9 cellular contexts compared by ENCODE assay signal in the genomic region with DNA sequence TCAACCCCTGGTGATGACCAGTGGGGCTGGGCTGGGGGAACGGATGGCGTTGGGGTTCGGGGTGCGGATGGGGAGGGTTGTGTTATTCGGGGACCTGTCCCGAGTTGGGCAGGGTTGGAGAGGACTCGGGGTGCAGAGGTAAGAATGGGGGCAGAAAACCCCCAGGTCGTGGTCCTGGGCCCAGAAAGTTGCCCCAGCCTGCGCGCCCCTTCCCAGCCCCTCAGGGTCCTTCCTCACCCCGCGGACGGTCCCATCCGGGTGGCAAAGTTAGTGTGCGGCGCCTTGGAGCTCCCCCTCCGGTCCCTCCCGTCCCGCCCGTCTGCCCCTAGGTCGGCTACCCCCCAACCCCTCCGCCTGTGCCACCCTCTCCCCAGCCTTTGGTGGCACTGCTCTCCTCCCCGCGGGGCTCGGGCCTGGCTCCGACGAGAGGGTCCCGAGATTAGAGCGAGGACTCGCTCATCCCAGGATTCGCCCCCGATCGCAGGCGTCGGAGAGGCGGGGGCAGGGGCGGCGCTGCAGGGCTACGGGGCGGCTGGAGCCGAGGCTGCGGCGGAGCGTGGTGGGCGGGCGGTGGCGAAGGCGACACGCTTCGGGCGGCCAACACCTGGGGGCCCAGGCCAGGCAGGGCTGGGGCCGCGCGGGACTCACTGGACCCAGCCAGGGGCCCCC. TPM values are rescaled to one million over a fixed set of nuclear protein-coding genes. Genes with fewer than 3 reads are reported as not detected.
DNase-seq lines count a peak whose midpoint lies in the region; ATAC-seq and TF ChIP-seq lines count a peak whose summit lies in the region.
"Had no signal": no experiment of that assay in that cellular context is flagged by ENCODE, and none has a peak within 500 bp of the region (broad histone marks: within the 10 kb centered on the region; RNA-seq: fewer than 3 reads in every experiment).

No MANE protein-coding gene starts in this region.

- no peaks in the 10 kb centered on the region for H3K4me1 ChIP-seq in iPS-15b (ENCODE audit: control insufficient read depth, insufficient read depth, low read length)

- H3K36me3 Mint-ChIP-seq in activated naive CD4-positive, alpha-beta T cell treated with anti-CD3 and anti-CD28 coated beads for 36 hours (ENCODE audit: low read depth): no peaks in the 10 kb centered on the region
- 0 out of 2 replicates have a peak, but pooled peaks cover 2% of the 10 kb centered on the region for H3K36me3 Mint-ChIP-seq in WTC11
- H3K36me3 Mint-ChIP-seq in type B pancreatic cell: peaks cover 4% of the 10 kb centered on the region

- peaks cover 7% of the 10 kb centered on the region for H3K4me1 Mint-ChIP-seq in activated naive CD4-positive, alpha-beta T cell treated with anti-CD3 and anti-CD28 coated beads for 36 hours (ENCODE audit: low read depth)
- H3K4me1 Mint-ChIP-seq in WTC11 (peaks cover 12% of the 10 kb centered on the region), type B pancreatic cell (ENCODE audit: unreplicated experiment) (peaks cover 17% of the 10 kb centered on the region)

- CTCF ChIA-PET in activated naive CD4-positive, alpha-beta T cell treated with anti-CD3 and anti-CD28 coated beads for 36 hours (lab: Charles Lee): interaction anchor here (0.6 to 1.1 kb wide), 3 partner anchors 187 to 199 kb away, joined by 3 to 4 read pairs (median 3); no protein-coding TSS in a partner anchor
- CTCF ChIA-PET in WTC11 (lab: Charles Lee): interaction anchor here (1.0 to 4.4 kb wide), 17 partner anchors 11 to 219 kb away, joined by 3 to 43 read pairs (median 7); no protein-coding TSS in a partner anchor

- H3K9me3 ChIP-seq in iPS-15b (ENCODE audit: control insufficient read depth, insufficient read depth, low read length): no peaks in the 10 kb centered on the region

- peak overlapping the region; percentile 58 for H3K4me3 ChIP-seq in iPS-15b (ENCODE audit: low read depth, low read length)

- no peak for DNase-seq in activated naive CD4-positive, alpha-beta T cell treated with anti-CD3 and anti-CD28 coated beads for 36 hours
- no peak for DNase-seq in activated naive CD4-positive, alpha-beta T cell treated with Interleukin-2 at 50 U/mL for 16 hours
- DNase-seq in WTC11 (ENCODE audit: low spot score) (peak; percentile 39), type B pancreatic cell (ENCODE audit: extremely low spot score, unreplicated experiment) (no peak), activated gamma-delta T cell treated with Interleukin-2 at 50 U/mL for 16 hours (no peak)
- DNase-seq: NCI-H1930 had no signal

- POLR2A ChIA-PET in WTC11 (lab: Charles Lee): interaction anchor here (0.6 to 1.2 kb wide), 2 partner anchors 89 to 100 kb away, joined by 3 read pairs; no protein-coding TSS in a partner anchor

- no peak overlapping the region for H3K9ac ChIP-seq in iPS-15b (ENCODE audit: low read depth, low read length)

- no peaks in the 10 kb centered on the region for H3K9me3 Mint-ChIP-seq in activated naive CD4-positive, alpha-beta T cell treated with anti-CD3 and anti-CD28 coated beads for 36 hours
- H3K9me3 Mint-ChIP-seq in WTC11 (no peaks in the 10 kb centered on the region), type B pancreatic cell (no peaks in the 10 kb centered on the region)

- H3K27me3 ChIP-seq in iPS-15b (ENCODE audit: control insufficient read depth, insufficient read depth, low read length): peaks cover 13% of the 10 kb centered on the region

- no peak overlapping the region for H3K27ac Mint-ChIP-seq in activated naive CD4-positive, alpha-beta T cell treated with anti-CD3 and anti-CD28 coated beads for 36 hours
- H3K27ac Mint-ChIP-seq in WTC11 (no peak overlapping the region), type B pancreatic cell (no peak overlapping the region)

- peak overlapping the region; percentile 38 for H3K4me3 Mint-ChIP-seq in activated naive CD4-positive, alpha-beta T cell treated with anti-CD3 and anti-CD28 coated beads for 36 hours
- H3K4me3 Mint-ChIP-seq in WTC11: peak overlapping the region; percentile 77
- H3K4me3 Mint-ChIP-seq in type B pancreatic cell: peak overlapping the region; percentile 84

- H3K27me3 Mint-ChIP-seq in activated naive CD4-positive, alpha-beta T cell treated with anti-CD3 and anti-CD28 coated beads for 36 hours (ENCODE audit: low read depth): peaks cover 21% of the 10 kb centered on the region
- H3K27me3 Mint-ChIP-seq in WTC11 (ENCODE audit: low read depth) (peaks cover 29% of the 10 kb centered on the region), type B pancreatic cell (peaks cover 48% of the 10 kb centered on the region)

- TF ChIP-seq CTCF in WTC11 (IDR thresholded peaks at IDR 0.05) (no peak), type B pancreatic cell (conservative IDR thresholded peaks at IDR 0.05) (no peak)

- intact Hi-C loops in activated naive CD4-positive, alpha-beta T cell treated with anti-CD3 and anti-CD28 coated beads for 36 hours (cut with micrococcal nuclease): loop anchor here (5.0 kb wide), 2 partner anchors 52 to 378 kb away; no protein-coding TSS in a partner anchor

- no peaks in the 10 kb centered on the region for H3K36me3 ChIP-seq in iPS-15b (ENCODE audit: control insufficient read depth, insufficient read depth, low read length)

- ATAC-seq in WTC11: peak; percentile 5
- ATAC-seq in HG02759 (IDR thresholded peaks at IDR 0.05; ENCODE audit: unreplicated experiment): no peak
- ATAC-seq in GM21825 (IDR thresholded peaks at IDR 0.05; ENCODE audit: unreplicated experiment): no peak

TF ChIP-seq in WTC11, 78 proteins besides CTCF, POLR2A, EP300 and RAD21 (continues in another document):
- TF ChIP-seq RORB (CRISPR knock-in tag; IDR thresholded peaks at IDR 0.05) (no peak), TEAD4 (CRISPR knock-in tag; IDR thresholded peaks at IDR 0.05) (no peak), NR2C2 (CRISPR knock-in tag; IDR thresholded peaks at IDR 0.05) (no peak), ZNF232 (CRISPR knock-in tag; IDR thresholded peaks at IDR 0.05) (no peak), GRHL2 (CRISPR knock-in tag; IDR thresholded peaks at IDR 0.05; ENCODE audit: insufficient replicate concordance, severe bottlenecking) (no peak), AFF4 (CRISPR knock-in tag; IDR thresholded peaks at IDR 0.05; ENCODE audit: borderline replicate concordance) (no peak), CREB1 (CRISPR knock-in tag; IDR thresholded peaks at IDR 0.05) (no peak), IRF2 (CRISPR knock-in tag; IDR thresholded peaks at IDR 0.05; ENCODE audit: borderline replicate concordance, low read depth) (no peak)
- TF ChIP-seq, protein P1, sequence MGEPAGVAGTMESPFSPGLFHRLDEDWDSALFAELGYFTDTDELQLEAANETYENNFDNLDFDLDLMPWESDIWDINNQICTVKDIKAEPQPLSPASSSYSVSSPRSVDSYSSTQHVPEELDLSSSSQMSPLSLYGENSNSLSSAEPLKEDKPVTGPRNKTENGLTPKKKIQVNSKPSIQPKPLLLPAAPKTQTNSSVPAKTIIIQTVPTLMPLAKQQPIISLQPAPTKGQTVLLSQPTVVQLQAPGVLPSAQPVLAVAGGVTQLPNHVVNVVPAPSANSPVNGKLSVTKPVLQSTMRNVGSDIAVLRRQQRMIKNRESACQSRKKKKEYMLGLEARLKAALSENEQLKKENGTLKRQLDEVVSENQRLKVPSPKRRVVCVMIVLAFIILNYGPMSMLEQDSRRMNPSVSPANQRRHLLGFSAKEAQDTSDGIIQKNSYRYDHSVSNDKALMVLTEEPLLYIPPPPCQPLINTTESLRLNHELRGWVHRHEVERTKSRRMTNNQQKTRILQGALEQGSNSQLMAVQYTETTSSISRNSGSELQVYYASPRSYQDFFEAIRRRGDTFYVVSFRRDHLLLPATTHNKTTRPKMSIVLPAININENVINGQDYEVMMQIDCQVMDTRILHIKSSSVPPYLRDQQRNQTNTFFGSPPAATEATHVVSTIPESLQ (CRISPR knock-in tag; IDR thresholded peaks at IDR 0.05): no peak
- TF ChIP-seq, protein P2, sequence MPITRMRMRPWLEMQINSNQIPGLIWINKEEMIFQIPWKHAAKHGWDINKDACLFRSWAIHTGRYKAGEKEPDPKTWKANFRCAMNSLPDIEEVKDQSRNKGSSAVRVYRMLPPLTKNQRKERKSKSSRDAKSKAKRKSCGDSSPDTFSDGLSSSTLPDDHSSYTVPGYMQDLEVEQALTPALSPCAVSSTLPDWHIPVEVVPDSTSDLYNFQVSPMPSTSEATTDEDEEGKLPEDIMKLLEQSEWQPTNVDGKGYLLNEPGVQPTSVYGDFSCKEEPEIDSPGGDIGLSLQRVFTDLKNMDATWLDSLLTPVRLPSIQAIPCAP (CRISPR knock-in tag; IDR thresholded peaks at IDR 0.05): no peak

RNA-seq across cellular contexts. Expression of gene MGAT5B, which starts 1.1 kb away (rescaled TPM):
- under 1 TPM in 1 of 2 experiments, not detected in 1; 0.19 TPM for total RNA-seq in activated naive CD4-positive, alpha-beta T cell treated with anti-CD3 and anti-CD28 coated beads for 36 hours
- total RNA-seq in WTC11 (2021) (11.5 to 12.0 TPM (median 11.6 TPM) in 3 replicates), type B pancreatic cell (ENCODE audit: low replicate concordance) (3.0 and 15.9 TPM in 2 replicates)
